Comparison of ENCODE assay signal across 8 cellular contexts in the genomic region with DNA sequence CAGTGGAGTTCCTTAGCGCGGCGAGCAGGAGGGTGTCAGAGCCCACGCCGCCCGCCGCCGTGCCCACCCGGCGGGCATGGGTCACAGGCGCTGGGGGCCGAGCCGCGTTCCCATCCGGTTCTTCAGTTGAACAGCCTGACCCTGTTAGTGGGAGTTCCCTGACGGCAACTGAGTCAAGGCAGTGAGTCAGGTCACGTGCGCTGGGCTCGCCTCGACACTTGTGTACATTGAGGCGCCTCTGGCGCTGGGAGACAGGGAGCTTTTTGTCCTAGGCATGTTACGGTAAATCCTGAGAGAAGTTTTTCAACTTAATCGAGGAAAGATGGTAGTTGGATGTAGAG. TPM values are rescaled to one million over a fixed set of nuclear protein-coding genes. Genes with fewer than 3 reads are reported as not detected.
DNase-seq lines count a peak whose midpoint lies in the region; ATAC-seq and TF ChIP-seq lines count a peak whose summit lies in the region.

No MANE protein-coding gene starts in this region.

- POLR2A ChIA-PET in A673 (lab: Charles Lee; ENCODE audit: low non-redundant PET): no interaction called here

- H3K36me3 ChIP-seq in A673 (ENCODE audit: insufficient read depth, low read length, poor library complexity, severe bottlenecking): no peaks in the 10 kb centered on the region

- peak overlapping the region; percentile 97 to 99 for H3K27ac Mint-ChIP-seq in effector memory CD8-positive, alpha-beta T cell

- TF ChIP-seq CTCF in A673 (conservative IDR thresholded peaks at IDR 0.05; ENCODE audit: low read depth, low read length): no peak

- peak overlapping the region; percentile 99 for H3K4me3 ChIP-seq in A673 (ENCODE audit: low read depth, low read length, poor library complexity, severe bottlenecking)

- peak; percentile 38 for DNase-seq in A673 (ENCODE audit: low spot score)
- peak; percentile 62 for DNase-seq in LHCN-M2 (ENCODE audit: low read depth)
- peak; percentile 69 for DNase-seq in activated CD8-positive, alpha-beta memory T cell treated with anti-CD3 and anti-CD28 coated beads for 24 hours
- DNase-seq in effector memory CD8-positive, alpha-beta T cell: peak in 2 of 3 experiments; percentile 9 to 12
- DNase-seq in medulla oblongata (ENCODE audit: extremely low spot score): peak; percentile 80
- peak; percentile 10 to 37 (median 19) for DNase-seq in stimulated activated CD4-positive, alpha-beta T cell treated with anti-CD3 and anti-CD28 coated beads, TNF-alpha, amount 100 ng/mL, for 48 hours (ENCODE audit: low read depth in 3 of 3)
- no peak for DNase-seq in NCI-H1105 treated with DMSO at 0.1 percent for 48 hours (lab: John Stamatoyannopoulos, UW)

- peaks cover 4 to 5% of the 10 kb centered on the region in 2 donors for H3K27me3 Mint-ChIP-seq in effector memory CD8-positive, alpha-beta T cell

- H3K9me3 ChIP-seq in A673 (ENCODE audit: low read depth, low read length, poor library complexity, severe bottlenecking): no peaks in the 10 kb centered on the region

- peaks cover 46 to 50% of the 10 kb centered on the region in 2 donors for H3K4me1 Mint-ChIP-seq in effector memory CD8-positive, alpha-beta T cell (ENCODE audit: low read depth in 2 of 2)

- no peaks in the 10 kb centered on the region for H3K27me3 ChIP-seq in A673 (replicated peaks; ENCODE audit: insufficient read depth, low read depth, low read length, poor library complexity)

- H3K4me3 Mint-ChIP-seq in effector memory CD8-positive, alpha-beta T cell: peak overlapping the region; percentile 90 to 93

- intact Hi-C loops in A673 (cut with micrococcal nuclease; ENCODE audit: unreplicated experiment): no loop called here

- CTCF ChIA-PET in A673 (lab: Charles Lee): no interaction called here

- peak overlapping the region; percentile 96 for H3K27ac ChIP-seq in A673 (ENCODE audit: low read depth, low read length, poor library complexity, severe bottlenecking)

- peaks cover 13% of the 10 kb centered on the region for H3K36me3 Mint-ChIP-seq in effector memory CD8-positive, alpha-beta T cell (ENCODE audit: insufficient read depth)

- BruUV-seq in A673 (replicated peaks; lab: Mats Ljungman, UMichigan): no TSS peak

- peak; percentile 8 for ATAC-seq in GM19467 (IDR thresholded peaks at IDR 0.05; ENCODE audit: unreplicated experiment)
- peak; percentile 11 for ATAC-seq in effector memory CD8-positive, alpha-beta T cell (replicated peaks)

- H3K9me3 Mint-ChIP-seq in effector memory CD8-positive, alpha-beta T cell: no peaks in the 10 kb centered on the region

- peaks cover 3% of the 10 kb centered on the region for H3K4me1 ChIP-seq in A673 (ENCODE audit: insufficient read depth, low read length, poor library complexity, severe bottlenecking)

RNA-seq across cellular contexts. Expression of gene RAB7A, which starts 0.7 kb away (rescaled TPM):
- total RNA-seq in A673 (2021): 245 and 258 TPM in 2 replicates
- 54.9 and 91.4 TPM in 2 replicates for total RNA-seq in LHCN-M2 (2014; rRNA removed)
- polyA plus RNA-seq in LHCN-M2 (2012): 243 TPM
